18 cellular contexts compared by ENCODE assay signal in the genomic region with DNA sequence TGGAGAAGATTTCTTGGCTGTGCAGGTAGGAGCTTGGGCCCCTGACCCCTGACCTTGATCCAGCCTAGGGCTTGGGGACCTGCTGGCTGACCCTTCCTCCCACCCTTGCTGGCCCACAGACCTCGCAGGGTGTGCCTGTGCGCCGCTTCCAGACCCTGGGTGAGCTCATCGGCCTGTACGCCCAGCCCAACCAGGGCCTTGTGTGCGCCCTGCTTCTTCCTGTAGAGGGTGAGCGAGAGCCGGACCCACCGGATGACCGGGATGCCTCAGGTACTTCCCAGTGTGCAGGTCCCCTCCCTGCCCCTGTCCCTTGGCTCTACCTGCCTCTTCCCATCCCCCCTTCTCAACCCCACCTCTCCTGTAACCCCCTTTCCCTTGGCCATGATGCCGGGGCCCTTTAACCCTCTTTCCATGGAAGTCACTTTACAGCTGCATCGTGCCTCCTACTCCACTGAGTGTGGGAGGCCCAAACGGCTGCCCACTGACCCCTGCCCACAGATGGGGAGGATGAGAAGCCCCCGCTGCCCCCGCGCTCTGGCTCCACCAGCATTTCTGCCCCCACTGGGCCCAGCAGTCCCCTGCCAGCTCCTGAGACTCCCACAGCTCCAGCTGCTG. TPM values are rescaled to one million over a fixed set of nuclear protein-coding genes. Genes with fewer than 3 reads are reported as not detected.
DNase-seq lines count a peak whose midpoint lies in the region; FAIRE-seq and TF ChIP-seq lines count a peak whose summit lies in the region.
"Had no signal": no experiment of that assay in that cellular context is flagged by ENCODE, and none has a peak within 500 bp of the region (broad histone marks: within the 10 kb centered on the region; RNA-seq: fewer than 3 reads in every experiment).

No MANE protein-coding gene starts in this region.

- H3K9ac ChIP-seq in astrocyte (ENCODE audit: low read length): no peak overlapping the region
- H3K9ac ChIP-seq in colonic mucosa (ENCODE audit: low read depth in 2 of 2, low read length in 2 of 2): no peak overlapping the region

- TF ChIP-seq EP300 in stomach (IDR thresholded peaks at IDR 0.05): no peak

- no peak overlapping the region for H3K4me3 ChIP-seq in astrocyte (ENCODE audit: insufficient read depth, low read depth, low read length)
- H3K4me3 ChIP-seq in stomach: no peak overlapping the region
- no peak overlapping the region for H3K4me3 ChIP-seq in colonic mucosa
- H3K4me3 ChIP-seq: BLaER1 treated with 17β-estradiol and CSF1 and Interleukin-3, amounts not matched to agents 10 nM and 100 nM had no signal

- H3K27me3 ChIP-seq in astrocyte (ENCODE audit: insufficient read depth, low read length) (no peaks in the 10 kb centered on the region), stomach (no peaks in the 10 kb centered on the region), colonic mucosa (no peaks in the 10 kb centered on the region)
- H3K27me3 ChIP-seq: BLaER1 treated with 17β-estradiol and CSF1 and Interleukin-3, amounts not matched to agents 10 nM and 100 nM had no signal

- peak overlapping the region; percentile 47 for H3K4me2 ChIP-seq in astrocyte (ENCODE audit: low read length)

- no peak overlapping the region for H2AFZ ChIP-seq in astrocyte (ENCODE audit: low read depth, low read length)

- FAIRE-seq in astrocyte (lab: Jason Lieb, UNC): no peak

- TF ChIP-seq CTCF in astrocyte (IDR thresholded peaks at IDR 0.05; ENCODE audit: insufficient read depth, low read depth, low read length) (no peak), stomach (IDR thresholded peaks at IDR 0.05) (no peak), colonic mucosa (IDR thresholded peaks at IDR 0.05) (no peak)

- DNase-seq in activated naive CD4-positive, alpha-beta T cell (lab: John Stamatoyannopoulos, UW): no peak
- no peak for DNase-seq in astrocyte (ENCODE audit: low read depth)
- peak; percentile 58 for DNase-seq in islet precursor cell
- peak; percentile 24 for DNase-seq in stomach
- no peak for DNase-seq in cerebellar cortex (ENCODE audit: low spot score)
- no peak for DNase-seq in colonic mucosa
- no peak for DNase-seq in EL
- DNase-seq: activated CD4-positive, alpha-beta T cell treated with anti-CD3 and anti-CD28 coated beads for 36 hours; activated naive CD4-positive, alpha-beta T cell treated with anti-CD3 and anti-CD28 coated beads, Interleukin-2, amount 50 U/mL, for 16 hours; GDM1; KBM-7; stimulated activated CD4-positive, alpha-beta T cell treated with anti-CD3 and anti-CD28 coated beads, Interleukin-2, amount 100 ng/mL, for 48 hours; stimulated activated naive CD8-positive, alpha-beta T cell treated with anti-CD3 and anti-CD28 coated beads, Interleukin-15, Interleukin-2, amounts not matched to agents 100 U/mL and 50 U/mL, for 24 hours; T-helper 1 cell had no signal

- peak overlapping the region; percentile 17 for H3K27ac Mint-ChIP-seq in activated naive CD4-positive, alpha-beta T cell treated with anti-CD3 and anti-CD28 coated beads, Interleukin-2, amount 50 U/mL, for 24 hours
- H3K27ac Mint-ChIP-seq in astrocyte (ENCODE audit: unreplicated experiment): no peak overlapping the region
- H3K27ac Mint-ChIP-seq: activated CD4-positive, alpha-beta T cell treated with anti-CD3 and anti-CD28 coated beads for 36 hours had no signal

- peaks cover 83% of the 10 kb centered on the region for H4K20me1 ChIP-seq in astrocyte (ENCODE audit: insufficient read depth, low read length)

- H3K9me3 ChIP-seq in astrocyte (ENCODE audit: insufficient read depth, low read depth, low read length) (no peaks in the 10 kb centered on the region), stomach (no peaks in the 10 kb centered on the region), colonic mucosa (no peaks in the 10 kb centered on the region)
- H3K9me3 ChIP-seq: BLaER1 treated with 17β-estradiol and CSF1 and Interleukin-3, amounts not matched to agents 10 nM and 100 nM had no signal

- peaks cover 28% of the 10 kb centered on the region for H3K36me3 ChIP-seq in astrocyte (ENCODE audit: insufficient read depth, low read length)
- peaks cover 57 to 68% (median 63%) of the 10 kb centered on the region in 4 donors for H3K36me3 ChIP-seq in stomach
- peaks cover 29% of the 10 kb centered on the region for H3K36me3 ChIP-seq in colonic mucosa

- no peaks in the 10 kb centered on the region for H3K27me3 Mint-ChIP-seq in activated naive CD4-positive, alpha-beta T cell treated with anti-CD3 and anti-CD28 coated beads, Interleukin-2, amount 50 U/mL, for 24 hours
- H3K27me3 Mint-ChIP-seq in astrocyte (ENCODE audit: low read depth, unreplicated experiment): no peaks in the 10 kb centered on the region
- H3K27me3 Mint-ChIP-seq: activated CD4-positive, alpha-beta T cell treated with anti-CD3 and anti-CD28 coated beads for 36 hours had no signal

- H3K9me3 Mint-ChIP-seq in activated naive CD4-positive, alpha-beta T cell treated with anti-CD3 and anti-CD28 coated beads, Interleukin-2, amount 50 U/mL, for 24 hours: no peaks in the 10 kb centered on the region
- no peaks in the 10 kb centered on the region for H3K9me3 Mint-ChIP-seq in astrocyte (ENCODE audit: unreplicated experiment)

- no peaks in the 10 kb centered on the region for H3K36me3 Mint-ChIP-seq in activated naive CD4-positive, alpha-beta T cell treated with anti-CD3 and anti-CD28 coated beads, Interleukin-2, amount 50 U/mL, for 24 hours
- peaks cover 18% of the 10 kb centered on the region for H3K36me3 Mint-ChIP-seq in astrocyte (ENCODE audit: low read depth, unreplicated experiment)

- H3K4me1 ChIP-seq in astrocyte (ENCODE audit: insufficient read depth, low read length) (peaks cover 22% of the 10 kb centered on the region), stomach (peaks cover 29 to 35% (median 34%) of the 10 kb centered on the region in 4 donors), colonic mucosa (no peaks in the 10 kb centered on the region)

- H3K4me3 Mint-ChIP-seq in activated naive CD4-positive, alpha-beta T cell treated with anti-CD3 and anti-CD28 coated beads, Interleukin-2, amount 50 U/mL, for 24 hours: no peak overlapping the region
- no peak overlapping the region for H3K4me3 Mint-ChIP-seq in astrocyte (ENCODE audit: unreplicated experiment)
- H3K4me3 Mint-ChIP-seq: activated CD4-positive, alpha-beta T cell treated with anti-CD3 and anti-CD28 coated beads for 36 hours had no signal

- intact Hi-C loops in stomach (cut with DNase I; ENCODE audit: low total_unique reads): no loop called here
- intact Hi-C loops in colonic mucosa (cut with DNase I): loop anchor here (5.0 kb wide), 1 partner anchor 46 kb away; no protein-coding TSS in a partner anchor

- no peak for TF ChIP-seq POLR2A in stomach (IDR thresholded peaks at IDR 0.05)

- peaks cover 12% of the 10 kb centered on the region for H3K4me1 Mint-ChIP-seq in activated naive CD4-positive, alpha-beta T cell treated with anti-CD3 and anti-CD28 coated beads, Interleukin-2, amount 50 U/mL, for 24 hours
- peaks cover 14% of the 10 kb centered on the region for H3K4me1 Mint-ChIP-seq in astrocyte (ENCODE audit: low read depth, unreplicated experiment)

- peaks cover 69% of the 10 kb centered on the region for H3K79me2 ChIP-seq in astrocyte (ENCODE audit: insufficient read depth, low read length)

- peak overlapping the region; percentile 7 for H3K27ac ChIP-seq in astrocyte (ENCODE audit: low read depth, low read length)
- peak overlapping the region in 1 of 5 donors; percentile 20 for H3K27ac ChIP-seq in stomach
- H3K27ac ChIP-seq in colonic mucosa: no peak overlapping the region

- 80 to 89% (median 82%) methylated on average over 12 to 16 of the region's 16 CpGs for WGBS in stomach, 5 donors

RNA-seq across cellular contexts. Expression of a gene that starts 3.8 kb away (rescaled TPM):
- 274 and 276 TPM in 2 replicates for total RNA-seq in astrocyte
- total RNA-seq in stomach: 100 to 1,000 TPM in 4 of 5 donors, 10 to 100 TPM in 1; 40.2 to 226 (median 153) TPM
- polyA plus RNA-seq in stomach: 10 to 100 TPM; 20.9 to 63.1 (median 51.2) TPM
- total RNA-seq in colonic mucosa: 100 to 1,000 TPM; 120 to 166 TPM

RNA-seq across cellular contexts. Expression of a gene that starts 11.7 kb away (rescaled TPM):
- total RNA-seq in astrocyte: not detected in 2 replicates
- total RNA-seq in stomach: 10 to 100 TPM in 2 of 5 donors, 1 to 10 TPM in 3; 1.8 to 28.6 (median 9.6) TPM
- 10 to 100 TPM in 1 of 3 donors, 1 to 10 TPM in 2; 3.2 to 14.8 (median 9.0) TPM for polyA plus RNA-seq in stomach
- total RNA-seq in colonic mucosa: 10 to 100 TPM in 1 of 2 donors, 1 to 10 TPM in 1; 4.5 to 15.4 TPM
- total RNA-seq: activated CD4-positive, alpha-beta T cell treated with anti-CD3 and anti-CD28 coated beads for 36 hours; lung microvascular endothelial cell had no signal

RNA-seq across cellular contexts. Expression of a gene that starts 15.6 kb away (rescaled TPM):
- total RNA-seq in astrocyte (0.36 TPM in 1 of 2 replicates, not detected in the other), stomach (not detected), colonic mucosa (under 1 TPM; 0.27 to 0.37 TPM)
- polyA plus RNA-seq in stomach: under 1 TPM in 1 of 3 donors, not detected in 2; 0.53 TPM
- total RNA-seq: activated CD4-positive, alpha-beta T cell treated with anti-CD3 and anti-CD28 coated beads for 36 hours; lung microvascular endothelial cell; OCI-LY7 had no signal

RNA-seq across cellular contexts. Expression of a gene that starts 36.4 kb away (rescaled TPM):
- total RNA-seq in astrocyte: 3.2 and 3.6 TPM in 2 replicates
- 10 to 100 TPM in 1 of 5 donors, under 1 TPM in 1, not detected in 3; 0.55 to 22.6 TPM for total RNA-seq in stomach
- 10 to 100 TPM in 1 of 3 donors, 1 to 10 TPM in 2; 4.1 to 20.9 (median 6.1) TPM for polyA plus RNA-seq in stomach
- under 1 TPM in 1 of 2 donors, not detected in 1; 0.59 TPM for total RNA-seq in colonic mucosa
- total RNA-seq: activated CD4-positive, alpha-beta T cell treated with anti-CD3 and anti-CD28 coated beads for 36 hours; lung microvascular endothelial cell; OCI-LY7 had no signal

Comparison
In these comparisons a context has a peak if more than half of its experiments do, and no peak if none do; other contexts are left out.
1. DNase-seq: peak in islet precursor cell (single experiment) and stomach (single experiment); none in activated naive CD4-positive, alpha-beta T cell (0 of 4), astrocyte (single experiment), cerebellar cortex (single experiment), colonic mucosa (single experiment) and EL (single experiment).